In the genomic region with DNA sequence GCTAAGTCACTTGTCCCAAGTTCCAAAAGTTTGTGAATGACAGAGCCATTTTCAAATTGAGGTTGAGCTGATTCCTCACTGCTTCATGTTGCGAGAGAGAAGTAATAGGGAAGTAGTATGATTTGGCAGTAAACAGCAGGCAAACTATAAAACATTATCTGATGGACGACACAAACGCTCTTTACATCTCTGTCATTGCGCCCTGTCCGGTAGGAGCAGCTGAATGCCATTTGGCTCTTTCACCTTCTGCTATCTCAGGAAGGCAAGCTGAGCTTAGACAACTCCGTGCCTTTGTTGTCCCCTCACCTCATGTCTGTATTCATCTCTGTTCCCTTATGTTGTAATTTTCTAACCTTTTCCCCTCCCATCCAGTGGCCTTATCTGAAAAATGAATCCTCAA, we compare ENCODE assay signal across 18 cellular contexts.
"Had no signal": no experiment of that assay in that cellular context is flagged by ENCODE, and none has a peak within 500 bp of the region (broad histone marks: within the 10 kb centered on the region; RNA-seq: fewer than 3 reads in every experiment).

No MANE protein-coding gene starts in this region.

- H3K9me3 Mint-ChIP-seq: endodermal cell, neural crest cell had no signal

- H3K4me1 ChIP-seq: upper lobe of left lung, uterus had no signal

- H3K9me3 ChIP-seq: thyroid gland, upper lobe of left lung, uterus had no signal

- H3K4me1 Mint-ChIP-seq: natural killer cell, neural crest cell had no signal

- H3K27ac ChIP-seq: coronary artery, hepatocyte, thyroid gland, upper lobe of left lung, uterus had no signal

- DNase-seq: effector CD4-positive, alpha-beta T cell; endodermal cell; foreskin melanocyte; head of caudate nucleus; kidney glomerular epithelial cell; natural killer cell; right cardiac atrium; small intestine; stimulated activated CD4-positive, alpha-beta T cell treated with anti-CD3 and anti-CD28 coated beads, Interleukin-12 subunit alpha, Interleukin-12 subunit beta, amount 100 ng/mL, for 4 hours; stimulated activated CD4-positive, alpha-beta T cell treated with anti-CD3 and anti-CD28 coated beads, Interleukin-2, amount 100 ng/mL, for 48 hours; stimulated activated naive CD4-positive, alpha-beta T cell treated with Interleukin-2 at 50 U/mL for 16 hours; thyroid gland; upper lobe of left lung; uterus had no signal

- ATAC-seq: left lobe of liver, natural killer cell, right cardiac atrium had no signal

- H3K27ac Mint-ChIP-seq: endodermal cell, natural killer cell had no signal

- H3K4me3 ChIP-seq: coronary artery, hepatocyte, thyroid gland, upper lobe of left lung, uterus had no signal

- H3K36me3 Mint-ChIP-seq: natural killer cell had no signal

- H3K36me3 ChIP-seq: thyroid gland, upper lobe of left lung, uterus had no signal

- H3K4me3 Mint-ChIP-seq: endodermal cell, natural killer cell, neural crest cell had no signal
